ENCODE assay signal across 2 cellular contexts in genomic region chr14:63493246-63493645, GRCh38.
TF ChIP-seq lines count a peak whose summit lies in the region.

No MANE protein-coding gene starts in this region.

TF ChIP-seq in HEK293T, 16 proteins besides CTCF, POLR2A, EP300 and RAD21 (continued from another document):
- TF ChIP-seq FOXM1 (IDR thresholded peaks at IDR 0.05; ENCODE audit: borderline replicate concordance), result no peak
- TF ChIP-seq ELF4 (IDR thresholded peaks at IDR 0.05), result no peak
- no peak for TF ChIP-seq HDGF (IDR thresholded peaks at IDR 0.05; ENCODE audit: borderline replicate concordance)
- no peak for TF ChIP-seq FOXK2 (IDR thresholded peaks at IDR 0.05)
- TF ChIP-seq LEF1 (IDR thresholded peaks at IDR 0.05; ENCODE audit: borderline replicate concordance), result no peak
- no peak for TF ChIP-seq L3MBTL2 (conservative IDR thresholded peaks at IDR 0.05)
- TF ChIP-seq SP1 (IDR thresholded peaks at IDR 0.05), result no peak
- no peak for TF ChIP-seq NFRKB (IDR thresholded peaks at IDR 0.05)
- TF ChIP-seq BHLHE40 (IDR thresholded peaks at IDR 0.05; ENCODE audit: borderline replicate concordance), result no peak
- no peak for TF ChIP-seq CTBP1 (IDR thresholded peaks at IDR 0.05; ENCODE audit: borderline replicate concordance)

TF ChIP-seq in WTC11, 78 proteins besides CTCF, POLR2A, EP300 and RAD21 (continued from another document):
- no peak for TF ChIP-seq ATF2 (CRISPR knock-in tag; IDR thresholded peaks at IDR 0.05; ENCODE audit: borderline replicate concordance, low read depth)
- no peak for TF ChIP-seq CREM (CRISPR knock-in tag; IDR thresholded peaks at IDR 0.05)
- TF ChIP-seq, protein P1, sequence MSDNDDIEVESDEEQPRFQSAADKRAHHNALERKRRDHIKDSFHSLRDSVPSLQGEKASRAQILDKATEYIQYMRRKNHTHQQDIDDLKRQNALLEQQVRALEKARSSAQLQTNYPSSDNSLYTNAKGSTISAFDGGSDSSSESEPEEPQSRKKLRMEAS (CRISPR knock-in tag; IDR thresholded peaks at IDR 0.05), result no peak
- TF ChIP-seq STAT6 (CRISPR knock-in tag; conservative IDR thresholded peaks at IDR 0.05; ENCODE audit: low read depth), result no peak
- TF ChIP-seq ZNF416 (CRISPR knock-in tag; IDR thresholded peaks at IDR 0.05), result no peak
- no peak for TF ChIP-seq TCF7 (CRISPR knock-in tag; IDR thresholded peaks at IDR 0.05; ENCODE audit: low read depth)
